In genomic region chr1:95179205-95180001, GRCh38 we compare ENCODE assay signal across 1 cellular context.
A peak's percentile ranks its signal among the peaks of the same experiment; 100 is the strongest.
TF ChIP-seq lines count a peak whose summit lies in the region.

No MANE protein-coding gene starts in this region.

TF ChIP-seq in K562, 482 proteins besides CTCF, POLR2A, EP300 and RAD21 (continued from another document and continues in another):
- TF ChIP-seq ZBTB40 (IDR thresholded peaks at IDR 0.05): no peak
- TF ChIP-seq ZBTB40 (CRISPR knock-in tag; IDR thresholded peaks at IDR 0.05): no peak
- TF ChIP-seq, protein P1, sequence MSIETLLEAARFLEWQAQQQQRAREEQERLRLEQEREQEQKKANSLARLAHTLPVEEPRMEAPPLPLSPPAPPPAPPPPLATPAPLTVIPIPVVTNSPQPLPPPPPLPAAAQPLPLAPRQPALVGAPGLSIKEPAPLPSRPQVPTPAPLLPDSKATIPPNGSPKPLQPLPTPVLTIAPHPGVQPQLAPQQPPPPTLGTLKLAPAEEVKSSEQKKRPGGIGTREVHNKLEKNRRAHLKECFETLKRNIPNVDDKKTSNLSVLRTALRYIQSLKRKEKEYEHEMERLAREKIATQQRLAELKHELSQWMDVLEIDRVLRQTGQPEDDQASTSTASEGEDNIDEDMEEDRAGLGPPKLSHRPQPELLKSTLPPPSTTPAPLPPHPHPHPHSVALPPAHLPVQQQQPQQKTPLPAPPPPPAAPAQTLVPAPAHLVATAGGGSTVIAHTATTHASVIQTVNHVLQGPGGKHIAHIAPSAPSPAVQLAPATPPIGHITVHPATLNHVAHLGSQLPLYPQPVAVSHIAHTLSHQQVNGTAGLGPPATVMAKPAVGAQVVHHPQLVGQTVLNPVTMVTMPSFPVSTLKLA (conservative IDR thresholded peaks at IDR 0.05): peak; percentile 33 to 53; a peak in 3 of 4 replicates
- TF ChIP-seq TEAD4 (IDR thresholded peaks at IDR 0.05; ENCODE audit: low read length): peak; percentile 94
- no peak for TF ChIP-seq TEAD4 (CRISPR knock-in tag; IDR thresholded peaks at IDR 0.05; ENCODE audit: borderline replicate concordance)
- TF ChIP-seq ZSCAN29 (IDR thresholded peaks at IDR 0.05): no peak
- TF ChIP-seq PBX2 (CRISPR knock-in tag; IDR thresholded peaks at IDR 0.05; ENCODE audit: low read depth): no peak
- peak; percentile 91 for TF ChIP-seq PBX2 (tag; conservative IDR thresholded peaks at IDR 0.05; ENCODE audit: low read depth)
- no peak for TF ChIP-seq FOXJ3 (CRISPR knock-in tag; IDR thresholded peaks at IDR 0.05)
- TF ChIP-seq RERE (CRISPR knock-in tag; IDR thresholded peaks at IDR 0.05; ENCODE audit: borderline replicate concordance): no peak
- TF ChIP-seq, protein P2, sequence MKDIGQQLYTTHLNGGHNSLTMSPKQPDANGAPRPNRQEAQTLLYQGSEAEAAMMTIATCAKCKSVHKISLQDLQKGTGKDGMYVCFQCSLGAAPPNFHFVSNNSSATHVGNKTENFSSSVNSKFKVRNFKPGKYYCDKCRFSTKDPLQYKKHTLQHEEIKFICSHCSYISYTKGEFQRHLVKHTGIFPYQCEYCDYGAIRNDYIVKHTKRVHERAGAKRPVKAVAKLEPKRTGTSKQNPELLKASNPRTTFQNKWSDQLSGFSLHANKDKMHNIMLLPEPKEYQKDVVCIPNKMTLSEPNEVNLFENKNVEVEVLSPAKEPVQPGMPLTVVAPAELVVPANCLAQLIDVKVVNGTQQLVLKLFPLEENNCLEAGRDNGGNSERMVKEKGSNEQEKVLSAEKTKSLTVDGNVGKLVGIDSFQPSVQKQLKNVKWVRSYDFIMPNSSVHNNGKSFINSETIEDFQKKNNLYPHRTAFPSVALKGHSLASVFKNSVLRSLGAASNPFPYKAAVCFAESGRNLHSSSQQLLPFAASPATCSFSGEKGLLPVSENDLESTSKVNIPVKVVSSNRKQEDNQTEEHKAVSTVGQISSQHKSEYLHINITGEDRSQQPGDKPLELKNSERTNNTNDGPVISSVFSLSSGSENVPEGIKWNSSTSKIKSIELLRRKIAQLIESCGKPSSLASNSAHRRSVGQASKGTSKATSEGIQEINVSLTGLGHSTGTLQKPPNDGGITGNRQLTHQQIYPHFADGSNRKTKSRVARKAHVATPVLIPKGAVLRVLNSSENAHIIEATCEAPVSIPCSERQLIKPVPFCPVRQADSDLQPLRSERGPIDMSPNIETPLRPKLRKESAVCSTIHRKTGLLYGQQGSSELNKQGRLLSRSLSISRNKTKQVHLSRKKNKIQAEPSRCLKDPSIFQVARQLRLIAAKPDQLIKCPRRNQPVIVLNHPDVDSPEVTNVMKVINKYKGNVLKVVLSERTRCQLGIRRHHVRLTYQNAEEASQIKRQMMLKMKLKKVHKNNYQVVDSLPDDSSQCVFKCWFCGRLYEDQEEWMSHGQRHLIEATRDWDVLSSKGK (CRISPR knock-in tag; IDR thresholded peaks at IDR 0.05): no peak
- TF ChIP-seq MITF (IDR thresholded peaks at IDR 0.05): no peak
- peak in 1 of 2 experiments; percentile 80; a peak in 2 of 4 replicates for TF ChIP-seq ZMIZ1 (IDR thresholded peaks at IDR 0.05; ENCODE audit: low read depth in 2 of 2, low read length in 2 of 2)
- TF ChIP-seq RBM14 (IDR thresholded peaks at IDR 0.05; ENCODE audit: borderline replicate concordance, insufficient read depth, low read depth, low read length): no peak
- no peak for TF ChIP-seq ERF (CRISPR knock-in tag; IDR thresholded peaks at IDR 0.05)
- no peak for TF ChIP-seq SIN3B (IDR thresholded peaks at IDR 0.05; ENCODE audit: low read depth)
- TF ChIP-seq KLF16 (IDR thresholded peaks at IDR 0.05): peak; percentile 81
